21 cellular contexts compared by ENCODE assay signal in the genomic region with DNA sequence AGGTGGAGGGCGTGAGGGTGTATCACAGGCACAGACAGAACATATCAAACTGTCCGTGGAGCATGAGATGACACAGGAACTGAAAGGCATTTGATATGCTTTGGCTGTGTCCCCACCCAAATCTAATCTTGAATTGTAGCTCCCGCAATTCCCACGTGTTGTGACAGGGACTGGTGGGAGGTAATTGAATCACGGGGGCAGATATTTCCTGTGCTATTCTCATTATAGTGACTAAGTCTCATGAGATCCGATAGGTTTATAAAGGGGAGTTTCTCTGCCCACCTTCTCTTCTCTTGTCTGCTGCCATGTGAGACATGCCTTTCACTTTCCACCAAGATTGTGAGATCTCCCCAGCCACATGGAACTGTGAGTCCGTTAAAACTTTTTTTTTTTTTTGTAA.
DNase-seq lines count a peak whose midpoint lies in the region; ATAC-seq lines count a peak whose summit lies in the region.
"Had no signal": no experiment of that assay in that cellular context is flagged by ENCODE, and none has a peak within 500 bp of the region (broad histone marks: within the 10 kb centered on the region; RNA-seq: fewer than 3 reads in every experiment).

No MANE protein-coding gene starts in this region.

- H3K14ac ChIP-seq in neuronal stem cell (ENCODE audit: low read length): no peak overlapping the region

- no peaks in the 10 kb centered on the region for H4K20me1 ChIP-seq in BLaER1 treated with 17β-estradiol and CSF1 and Interleukin-3, amounts not matched to agents 10 nM and 100 nM

- peak overlapping the region; percentile 23 to 62 (median 50); a peak in 20 of 22 replicates for H3K4me2 ChIP-seq in BLaER1 treated with 17β-estradiol and CSF1 and Interleukin-3, amounts not matched to agents 10 nM and 100 nM
- no peak overlapping the region for H3K4me2 ChIP-seq in neuronal stem cell (ENCODE audit: insufficient read depth, low read length, poor library complexity, severe bottlenecking)
- H3K4me2 ChIP-seq: A549, GM23338 had no signal

- DNase-seq in left kidney (ENCODE audit: low read depth, low spot score) (peak; percentile 20), neuronal stem cell (ENCODE audit: low spot score) (no peak), NCI-H1092 (lab: John Stamatoyannopoulos, UW) (no peak)
- DNase-seq in activated CD4-positive, alpha-beta T cell treated with anti-CD3 and anti-CD28 coated beads, Interleukin-2, amount 10 ng/mL, durations not matched to agents 24 days and 14 days: no peak
- DNase-seq: 8988T; ACHN; AML-193; BE2C; Caco-2; CD4-positive, CD25-positive, alpha-beta regulatory T cell; CD8-positive, alpha-beta T cell; DMS153; DND-41; H9; HFFc6 had no signal

- H2BK5ac ChIP-seq in neuronal stem cell (ENCODE audit: low read length): no peak overlapping the region

- H3K18ac ChIP-seq in neuronal stem cell (ENCODE audit: low read length): peak overlapping the region; percentile 36

- no peak overlapping the region for H2AFZ ChIP-seq in neuronal stem cell (ENCODE audit: low read length)

- no peak overlapping the region for H2AK5ac ChIP-seq in neuronal stem cell (ENCODE audit: low read depth, low read length)

- no peak for ATAC-seq in GM19395 (IDR thresholded peaks at IDR 0.05; ENCODE audit: unreplicated experiment)
- ATAC-seq: A549; CD8-positive, alpha-beta T cell; GM23338; HCT116 had no signal

- no peak overlapping the region for H2BK120ac ChIP-seq in neuronal stem cell (ENCODE audit: low read depth, low read length)

- no CpG with 5 or more reads among the region's 7 CpGs for WGBS in neuronal stem cell (ENCODE audit: extremely low coverage in 2 of 2, insufficient read length in 2 of 2, insufficient replicate concordance in 1 of 2), 2 donors

- no peaks in the 10 kb centered on the region for H3K9me3 Mint-ChIP-seq in activated CD4-positive, alpha-beta T cell treated with anti-CD3 and anti-CD28 coated beads, Interleukin-2, amount 10 ng/mL, durations not matched to agents 24 days and 14 days
- H3K9me3 Mint-ChIP-seq: CD8-positive, alpha-beta T cell; GM23338; H9; HFFc6 had no signal

- no peak overlapping the region for H4K91ac ChIP-seq in neuronal stem cell (ENCODE audit: low read depth, low read length, poor library complexity)

- H3K36me3 ChIP-seq in BLaER1 treated with 17β-estradiol and CSF1 and Interleukin-3, amounts not matched to agents 10 nM and 100 nM: no peaks in the 10 kb centered on the region
- H3K36me3 ChIP-seq in neuronal stem cell (replicated peaks in 1 of 2; ENCODE audit: control insufficient read depth in 2 of 2, insufficient read depth in 2 of 2, low read length in 2 of 2): no peaks in the 10 kb centered on the region
- H3K36me3 ChIP-seq: BE2C had no signal

- no peaks in the 10 kb centered on the region for H3K36me3 Mint-ChIP-seq in activated CD4-positive, alpha-beta T cell treated with anti-CD3 and anti-CD28 coated beads, Interleukin-2, amount 10 ng/mL, durations not matched to agents 24 days and 14 days (ENCODE audit: low read depth)
- H3K36me3 Mint-ChIP-seq: CD4-positive, CD25-positive, alpha-beta regulatory T cell; CD8-positive, alpha-beta T cell had no signal

- peaks cover 8 to 17% (median 13%) of the 10 kb centered on the region in 10 experiments; a peak in 17 of 20 replicates for H3K4me1 ChIP-seq in BLaER1 treated with 17β-estradiol and CSF1 and Interleukin-3, amounts not matched to agents 10 nM and 100 nM
- no peaks in the 10 kb centered on the region for H3K4me1 ChIP-seq in neuronal stem cell (ENCODE audit: control insufficient read depth in 2 of 2, insufficient read depth in 1 of 2, low read depth in 1 of 2, low read length in 2 of 2)
- H3K4me1 ChIP-seq: A549, BE2C had no signal

- intact Hi-C loops in activated CD4-positive, alpha-beta T cell treated with anti-CD3 and anti-CD28 coated beads, Interleukin-2, amount 10 ng/mL, durations not matched to agents 24 days and 14 days (cut with micrococcal nuclease): no loop called here

- H3K27me3 ChIP-seq in BLaER1 treated with 17β-estradiol and CSF1 and Interleukin-3, amounts not matched to agents 10 nM and 100 nM: no peaks in the 10 kb centered on the region
- H3K27me3 ChIP-seq in neuronal stem cell (ENCODE audit: control insufficient read depth in 3 of 3, insufficient read depth in 3 of 3, low read depth in 1 of 3, low read length in 3 of 3): no peaks in the 10 kb centered on the region
- H3K27me3 ChIP-seq: BE2C had no signal

- no peak overlapping the region for H3K4ac ChIP-seq in neuronal stem cell (ENCODE audit: low read length)

- no peak overlapping the region for H3K4me3 Mint-ChIP-seq in activated CD4-positive, alpha-beta T cell treated with anti-CD3 and anti-CD28 coated beads, Interleukin-2, amount 10 ng/mL, durations not matched to agents 24 days and 14 days
- H3K4me3 Mint-ChIP-seq: CD4-positive, CD25-positive, alpha-beta regulatory T cell; CD8-positive, alpha-beta T cell; GM23338; H9; HFFc6 had no signal

- H3K23ac ChIP-seq in neuronal stem cell (ENCODE audit: low read depth, low read length, poor library complexity): no peak overlapping the region

- H2BK15ac ChIP-seq in neuronal stem cell (ENCODE audit: low read length): no peak overlapping the region

- H3K27me3 Mint-ChIP-seq in activated CD4-positive, alpha-beta T cell treated with anti-CD3 and anti-CD28 coated beads, Interleukin-2, amount 10 ng/mL, durations not matched to agents 24 days and 14 days: no peaks in the 10 kb centered on the region
- H3K27me3 Mint-ChIP-seq: CD4-positive, CD25-positive, alpha-beta regulatory T cell had no signal

- H2BK12ac ChIP-seq in neuronal stem cell (ENCODE audit: low read length): no peak overlapping the region

- H3K79me1 ChIP-seq in neuronal stem cell (ENCODE audit: low read depth, low read length): no peaks in the 10 kb centered on the region

- no peaks in the 10 kb centered on the region for H3K4me1 Mint-ChIP-seq in activated CD4-positive, alpha-beta T cell treated with anti-CD3 and anti-CD28 coated beads, Interleukin-2, amount 10 ng/mL, durations not matched to agents 24 days and 14 days
- H3K4me1 Mint-ChIP-seq: CD4-positive, CD25-positive, alpha-beta regulatory T cell had no signal

- no peak overlapping the region for H3K27ac Mint-ChIP-seq in activated CD4-positive, alpha-beta T cell treated with anti-CD3 and anti-CD28 coated beads, Interleukin-2, amount 10 ng/mL, durations not matched to agents 24 days and 14 days
- H3K27ac Mint-ChIP-seq: CD4-positive, CD25-positive, alpha-beta regulatory T cell; CD8-positive, alpha-beta T cell; GM23338; H9; HFFc6 had no signal

- H3K4me3 ChIP-seq in BLaER1 treated with 17β-estradiol and CSF1 and Interleukin-3, amounts not matched to agents 10 nM and 100 nM: no peak overlapping the region
- no peak overlapping the region for H3K4me3 ChIP-seq in neuronal stem cell (ENCODE audit: low read length in 2 of 2)
- H3K4me3 ChIP-seq: A549, GM23338 had no signal

- peak overlapping the region in 4 of 11 experiments; percentile 36 to 55 (median 44); a peak in 7 of 22 replicates for H3K27ac ChIP-seq in BLaER1 treated with 17β-estradiol and CSF1 and Interleukin-3, amounts not matched to agents 10 nM and 100 nM
- H3K27ac ChIP-seq in neuronal stem cell (replicated peaks; ENCODE audit: low read length): no peak overlapping the region
- H3K27ac ChIP-seq: A549, C4-2B had no signal

- no peak overlapping the region; a peak in 1 of 22 replicates for H3K9ac ChIP-seq in BLaER1 treated with 17β-estradiol and CSF1 and Interleukin-3, amounts not matched to agents 10 nM and 100 nM
- no peak overlapping the region for H3K9ac ChIP-seq in neuronal stem cell (ENCODE audit: low read depth, low read length, poor library complexity)

- no peak overlapping the region for H4K8ac ChIP-seq in neuronal stem cell (ENCODE audit: low read depth, low read length)

- H3K9me3 ChIP-seq in BLaER1 treated with 17β-estradiol and CSF1 and Interleukin-3, amounts not matched to agents 10 nM and 100 nM (replicated peaks in 1 of 11): peaks cover 0 to 16% (median 6%) of the 10 kb centered on the region in 11 experiments; a peak in 6 of 22 replicates
- H3K9me3 ChIP-seq in neuronal stem cell (replicated peaks in 1 of 2; ENCODE audit: control insufficient read depth in 2 of 2, insufficient read depth in 1 of 2, low read depth in 1 of 2, low read length in 2 of 2): no peaks in the 10 kb centered on the region
- H3K9me3 ChIP-seq: A549, BE2C, Caco-2 had no signal
